In genomic region chr5:171839112-171839511, GRCh38 we compare ENCODE assay signal across 20 cellular contexts.
"Had no signal": no experiment of that assay in that cellular context is flagged by ENCODE, and none has a peak within 500 bp of the region (broad histone marks: within the 10 kb centered on the region; RNA-seq: fewer than 3 reads in every experiment).

No MANE protein-coding gene starts in this region.

- DNase-seq: activated CD4-positive, alpha-beta memory T cell treated with anti-CD3 and anti-CD28 coated beads, Interleukin-2, amount 10 ng/mL, durations not matched to agents 7 days and 5 days; activated CD4-positive, alpha-beta T cell treated with anti-CD3 and anti-CD28 coated beads for 1 hour; activated CD4-positive, alpha-beta T cell treated with anti-CD3 and anti-CD28 coated beads for 4 hours; activated CD4-positive, alpha-beta T cell treated with anti-CD3 and anti-CD28 coated beads, Interleukin-2, amount 10 ng/mL, durations not matched to agents 7 days and 5 days; activated CD4-positive, alpha-beta T cell treated with anti-CD3 and anti-CD28 coated beads, Interleukin-2, amount 50 U/mL, for 4 hours; activated CD8-positive, alpha-beta memory T cell treated with anti-CD3 and anti-CD28 coated beads, Interleukin-2, amount 50 U/mL, for 48 hours; activated gamma-delta T cell; activated naive CD4-positive, alpha-beta T cell; activated naive CD4-positive, alpha-beta T cell treated with anti-CD3 and anti-CD28 coated beads, Interleukin-2, amount 10 ng/mL, durations not matched to agents 7 days and 5 days; activated naive CD8-positive, alpha-beta T cell treated with anti-CD3 and anti-CD28 coated beads, Interleukin-2, amount 10 ng/mL, durations not matched to agents 7 days and 5 days; activated T-cell treated with anti-CD3 and anti-CD28 coated beads for 4 hours; activated T-cell treated with anti-CD3 and anti-CD28 coated beads, Interleukin-2, amount 50 U/mL, for 24 hours; activated T-cell treated with anti-CD3 and anti-CD28 coated beads, Interleukin-2, amount 50 U/mL, for 72 hours; central memory CD4-positive, alpha-beta T cell; cerebellar nuclear complex; effector CD8-positive, alpha-beta T cell; esophagus squamous epithelium; foreskin melanocyte; heart right ventricle; T-helper 2 cell had no signal
